ENCODE assay signal across 1 cellular context in genomic region chr6:41966961-41967311, GRCh38.
TF ChIP-seq lines count a peak whose summit lies in the region.

No MANE protein-coding gene starts in this region.

TF ChIP-seq in HCT116, 20 proteins besides CTCF, POLR2A, EP300 and RAD21 (continued from another document):
- no peak for TF ChIP-seq ZBTB33 (IDR thresholded peaks at IDR 0.05; ENCODE audit: extremely low read depth, insufficient replicate concordance, low read length)
- TF ChIP-seq FOSL1 (IDR thresholded peaks at IDR 0.05; ENCODE audit: low read depth): peak; percentile 66
- TF ChIP-seq MAX (IDR thresholded peaks at IDR 0.05): peak; percentile 25
